17 cellular contexts compared by ENCODE assay signal in the genomic region with DNA sequence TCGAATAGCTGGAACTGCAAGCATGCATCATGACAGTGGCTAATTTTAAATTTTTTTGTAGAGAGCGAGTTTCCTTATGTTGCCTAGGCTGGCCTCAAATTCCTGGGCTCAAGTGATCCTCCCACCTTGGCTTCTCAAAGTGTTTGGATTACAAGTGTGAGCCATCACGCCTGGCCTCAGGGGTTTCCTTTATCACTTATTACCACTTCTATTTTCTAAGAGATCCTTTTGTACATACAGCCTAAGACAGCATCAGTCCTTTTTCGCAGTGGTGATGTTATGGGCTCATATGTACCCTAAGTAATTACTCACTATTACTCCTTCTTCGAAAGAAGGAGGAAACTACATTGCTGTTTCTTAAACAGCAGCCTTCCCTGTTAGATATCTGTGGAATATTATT. TPM values are rescaled to one million over a fixed set of nuclear protein-coding genes. Genes with fewer than 3 reads are reported as not detected.
DNase-seq lines count a peak whose midpoint lies in the region; ATAC-seq, FAIRE-seq and TF ChIP-seq lines count a peak whose summit lies in the region.
"Had no signal": no experiment of that assay in that cellular context is flagged by ENCODE, and none has a peak within 500 bp of the region (broad histone marks: within the 10 kb centered on the region; RNA-seq: fewer than 3 reads in every experiment).

No MANE protein-coding gene starts in this region.

- TF ChIP-seq RAD21 in HepG2 (CRISPR knock-in tag; IDR thresholded peaks at IDR 0.05): no peak

- no peak overlapping the region for H3K4me3 ChIP-seq in HepG2 (replicated peaks in 1 of 3; ENCODE audit: insufficient read depth in 1 of 3, low read depth in 2 of 3, low read length in 3 of 3)
- no peak overlapping the region for H3K4me3 ChIP-seq in right lobe of liver
- no peak overlapping the region for H3K4me3 ChIP-seq in RWPE2 (ENCODE audit: severe bottlenecking)
- no peak overlapping the region for H3K4me3 ChIP-seq in smooth muscle cell
- H3K4me3 ChIP-seq in WERI-Rb-1 (ENCODE audit: low read depth, low read length): no peak overlapping the region
- H3K4me3 ChIP-seq: BLaER1, HAP-1 had no signal

- no peak for FAIRE-seq in HepG2 (lab: Jason Lieb, UNC)
- FAIRE-seq: G401.6, GM12892 had no signal

- TF ChIP-seq EP300 in HepG2 (IDR thresholded peaks at IDR 0.05; ENCODE audit: low read depth in 2 of 2, low read length in 2 of 2) (no peak), HepG2 (CRISPR knock-in tag; IDR thresholded peaks at IDR 0.05; ENCODE audit: borderline replicate concordance) (no peak)

- H3K27me3 ChIP-seq in HepG2 (ENCODE audit: control insufficient read depth in 1 of 2, insufficient read depth in 2 of 2, low read length in 2 of 2): peaks cover 2 to 11% of the 10 kb centered on the region in 2 experiments; a peak in 2 of 5 replicates
- no peaks in the 10 kb centered on the region for H3K27me3 ChIP-seq in right lobe of liver
- H3K27me3 ChIP-seq in RWPE2 (ENCODE audit: insufficient read depth, poor library complexity, severe bottlenecking): no peaks in the 10 kb centered on the region
- peaks cover 53% of the 10 kb centered on the region for H3K27me3 ChIP-seq in smooth muscle cell (ENCODE audit: low read depth)
- no peaks in the 10 kb centered on the region for H3K27me3 ChIP-seq in WERI-Rb-1 (ENCODE audit: insufficient read depth, low read depth, severe bottlenecking)
- H3K27me3 ChIP-seq: BLaER1 had no signal

- no peak for ATAC-seq in HepG2
- no peak for ATAC-seq in right lobe of liver
- peak; percentile 41; the same call in 1 of the 3 replicates for ATAC-seq in RWPE2 (ENCODE audit: low read depth)
- peak; percentile 72 for ATAC-seq in esophagus mucosa

- H3K27ac ChIP-seq in HepG2 (ENCODE audit: extremely low read length, insufficient read depth, low read length) (no peak overlapping the region), right lobe of liver (no peak overlapping the region), RWPE2 (ENCODE audit: poor library complexity, severe bottlenecking) (no peak overlapping the region), smooth muscle cell (ENCODE audit: low read depth) (no peak overlapping the region), WERI-Rb-1 (no peak overlapping the region)
- H3K27ac ChIP-seq: BLaER1 had no signal

- intact Hi-C loops in HepG2 (cut with micrococcal nuclease; ENCODE audit: unreplicated experiment): loop anchor here (5.0 kb wide), 1 partner anchor 108 kb away; no protein-coding TSS in a partner anchor
- intact Hi-C loops in right lobe of liver (cut with DNase I): no loop called here

- BruUV-seq in HepG2 (replicated peaks; lab: Mats Ljungman, UMichigan): no TSS peak

- TF ChIP-seq POLR2A in HepG2 (IDR thresholded peaks at IDR 0.05; ENCODE audit: insufficient read depth in 1 of 2, low read depth in 2 of 2, low read length in 2 of 2): no peak
- TF ChIP-seq POLR2A in right lobe of liver (IDR thresholded peaks at IDR 0.05): no peak

- in situ Hi-C loops in HepG2 (cut with HindIII; ENCODE audit: extremely low pct_ligation_motif_present, low pct_unique_long_range_greater_than_20kb): loop anchor here (10.0 kb wide), 1 partner anchor 456 kb away; no protein-coding TSS in a partner anchor

- 78% methylated on average over 5 of the region's 5 CpGs for WGBS in HepG2 (ENCODE audit: low lambda C conversion rate)
- WGBS in right lobe of liver (ENCODE audit: insufficient coverage, low coverage, low lambda C conversion rate, missing lambda C conversion rate): 55% methylated on average over 5 of the region's 5 CpGs
- 95% methylated on average over 5 of the region's 5 CpGs for WGBS in smooth muscle cell (ENCODE audit: low lambda C conversion rate)

- TF ChIP-seq CTCF in HepG2 (CRISPR knock-in tag; IDR thresholded peaks at IDR 0.05) (no peak), right lobe of liver (IDR thresholded peaks at IDR 0.05) (no peak), RWPE2 (IDR thresholded peaks at IDR 0.05; ENCODE audit: poor library complexity, severe bottlenecking) (no peak), smooth muscle cell (IDR thresholded peaks at IDR 0.05; ENCODE audit: borderline replicate concordance, insufficient read depth, poor library complexity, severe bottlenecking) (no peak), WERI-Rb-1 (IDR thresholded peaks at IDR 0.05; ENCODE audit: low read depth, low read length) (no peak)

- no peak overlapping the region for H3K9ac ChIP-seq in HepG2 (ENCODE audit: insufficient read depth, low read depth, low read length)
- H3K9ac ChIP-seq in smooth muscle cell (ENCODE audit: low read depth): no peak overlapping the region
- H3K9ac ChIP-seq: BLaER1 had no signal

- peak overlapping the region; percentile 51; the same call in 1 of the 2 replicates for H3K4me2 ChIP-seq in HepG2 (ENCODE audit: low read depth, low read length)
- H3K4me2 ChIP-seq in smooth muscle cell: no peak overlapping the region
- H3K4me2 ChIP-seq: BLaER1 had no signal

- no peaks in the 10 kb centered on the region for H3F3A ChIP-seq in smooth muscle cell (ENCODE audit: low read depth)

- no peaks in the 10 kb centered on the region for H4K20me1 ChIP-seq in HepG2 (ENCODE audit: insufficient read depth, low read length)
- H4K20me1 ChIP-seq in smooth muscle cell (ENCODE audit: low read depth): no peaks in the 10 kb centered on the region
- H4K20me1 ChIP-seq: BLaER1 had no signal

- CTCF ChIA-PET in HepG2 (lab: Yijun Ruan, JAX; ENCODE audit: low intra/inter-chr PET ratio, low total read pairs): no interaction called here

- no peaks in the 10 kb centered on the region for H3K9me3 ChIP-seq in HepG2 (ENCODE audit: low read length)
- no peaks in the 10 kb centered on the region for H3K9me3 ChIP-seq in right lobe of liver
- H3K9me3 ChIP-seq in RWPE2 (ENCODE audit: severe bottlenecking): no peaks in the 10 kb centered on the region
- no peaks in the 10 kb centered on the region for H3K9me3 ChIP-seq in smooth muscle cell (replicated peaks; ENCODE audit: low read depth)
- H3K9me3 ChIP-seq in WERI-Rb-1 (ENCODE audit: severe bottlenecking): no peaks in the 10 kb centered on the region
- H3K9me3 ChIP-seq: HAP-1 had no signal

- DNase-seq in HepG2 (ENCODE audit: low spot score) (no peak), right lobe of liver (no peak), RWPE2 (ENCODE audit: low spot score) (no peak), smooth muscle cell (lab: John Stamatoyannopoulos, UW; ENCODE audit: unreplicated experiment) (no peak), OCI-M1 (lab: John Stamatoyannopoulos, UW) (no peak), WERI-Rb-1 (no peak), hepatic stellate cell (ENCODE audit: low spot score) (no peak)
- DNase-seq: 8988T; AML-193; CD8-positive, alpha-beta memory T cell; DMS53; GOT3 had no signal

- H3K36me3 ChIP-seq in HepG2 (replicated peaks in 1 of 2; ENCODE audit: control insufficient read depth in 1 of 2, insufficient read depth in 2 of 2, low read length in 2 of 2) (no peaks in the 10 kb centered on the region), right lobe of liver (no peaks in the 10 kb centered on the region), RWPE2 (ENCODE audit: low read depth) (no peaks in the 10 kb centered on the region), smooth muscle cell (ENCODE audit: low read depth) (no peaks in the 10 kb centered on the region), WERI-Rb-1 (no peaks in the 10 kb centered on the region)
- H3K36me3 ChIP-seq: BLaER1, HAP-1 had no signal

- peaks cover 31% of the 10 kb centered on the region for H3K4me1 ChIP-seq in HepG2 (ENCODE audit: insufficient read depth, low read length)
- H3K4me1 ChIP-seq in right lobe of liver: no peaks in the 10 kb centered on the region
- H3K4me1 ChIP-seq in RWPE2 (ENCODE audit: insufficient read depth, poor library complexity, severe bottlenecking): no peaks in the 10 kb centered on the region
- no peaks in the 10 kb centered on the region for H3K4me1 ChIP-seq in smooth muscle cell (ENCODE audit: low read depth)
- H3K4me1 ChIP-seq: HAP-1 had no signal

- no peak overlapping the region for H2AFZ ChIP-seq in HepG2 (ENCODE audit: low read length)
- H2AFZ ChIP-seq in smooth muscle cell (ENCODE audit: low read depth): no peak overlapping the region

- H3K79me2 ChIP-seq in HepG2 (ENCODE audit: insufficient read depth, low read length) (no peaks in the 10 kb centered on the region), smooth muscle cell (ENCODE audit: low read depth) (no peaks in the 10 kb centered on the region)

- POLR2A ChIA-PET in HepG2 (lab: Yijun Ruan, JAX): no interaction called here

TF ChIP-seq in HepG2, 621 proteins besides CTCF, POLR2A, EP300 and RAD21 (continues in another document):
- TF ChIP-seq ZBTB1 (CRISPR knock-in tag; IDR thresholded peaks at IDR 0.05; ENCODE audit: borderline replicate concordance): no peak

RNA-seq across cellular contexts. Expression of a gene that starts 54.1 kb away (rescaled TPM):
- total RNA-seq in HepG2 (2016; rRNA removed; fragmentation: Illumina TruSeq; extraction: Trizol) (18.7 and 21.4 TPM in 2 replicates), right lobe of liver (10 to 100 TPM in 1 of 6 experiments, 1 to 10 TPM in 5; 5.6 to 10.6 (median 6.8) TPM), esophagus mucosa (17.8 TPM), smooth muscle cell (27.2 and 32.1 TPM in 2 replicates)
- 2.2 and 3.1 TPM in 2 replicates for total RNA-seq in HepG2 (2016; cell fraction: cytosol; rRNA removed; fragmentation: Illumina TruSeq; extraction: Trizol; ENCODE audit: low read depth)
- total RNA-seq in HepG2 (2016; cell fraction: insoluble cytoplasmic fraction; rRNA removed; fragmentation: Illumina TruSeq; extraction: Trizol): 18.5 and 22.0 TPM in 2 replicates
- total RNA-seq in HepG2 (2016; cell fraction: membrane; rRNA removed; fragmentation: Illumina TruSeq; extraction: Trizol): 7.9 and 8.4 TPM in 2 replicates
- total RNA-seq in HepG2 (2016; cell fraction: nucleus; rRNA removed; fragmentation: Illumina TruSeq; extraction: Trizol): 24.3 and 25.6 TPM in 2 replicates
- polyA plus RNA-seq in HepG2 (2011; rRNA removed) (14.1 and 17.0 TPM in 2 replicates), smooth muscle cell (12.4 and 13.0 TPM in 2 replicates)
- polyA plus RNA-seq in HepG2 (2011; cell fraction: cytosol; rRNA removed): 7.8 and 10.0 TPM in 2 replicates
- polyA plus RNA-seq in HepG2 (2011; cell fraction: nucleus; rRNA removed): 10.9 and 11.0 TPM in 2 replicates
- polyA plus RNA-seq in HepG2 (2012): 13.3 and 14.9 TPM in 2 replicates
- 1.8 and 2.0 TPM in 2 replicates for polyA plus RNA-seq in HepG2 (2016; cell fraction: cytosol; fragmentation: Illumina TruSeq; extraction: Trizol; ENCODE audit: low read depth)
- polyA plus RNA-seq in HepG2 (2016; cell fraction: insoluble cytoplasmic fraction; fragmentation: Illumina TruSeq; extraction: Trizol; ENCODE audit: low read depth): 24.1 and 24.4 TPM in 2 replicates
- 5.4 TPM in 2 replicates for polyA plus RNA-seq in HepG2 (2016; cell fraction: membrane; fragmentation: Illumina TruSeq; extraction: Trizol; ENCODE audit: low read depth)
- 21.6 and 21.7 TPM in 2 replicates for polyA plus RNA-seq in HepG2 (2016; cell fraction: nucleus; fragmentation: Illumina TruSeq; extraction: Trizol; ENCODE audit: insufficient read depth, low read depth)
- polyA minus RNA-seq in HepG2 (2011; rRNA and poly(A)+ RNA removed; ENCODE audit: low replicate concordance): 11.8 and 17.2 TPM in 2 replicates
- polyA minus RNA-seq in HepG2 (2011; cell fraction: cytosol; rRNA and poly(A)+ RNA removed): 8.8 and 10.6 TPM in 2 replicates
- 65.3 and 67.1 TPM in 2 replicates for polyA minus RNA-seq in HepG2 (2011; cell fraction: nucleus; rRNA and poly(A)+ RNA removed)

Comparison
In these comparisons a context has a peak if more than half of its experiments do, and no peak if none do; other contexts are left out.
1. ATAC-seq: peak in RWPE2 (single experiment) and esophagus mucosa (single experiment); none in HepG2 (single experiment) and right lobe of liver (0 of 4).